In the genomic region with DNA sequence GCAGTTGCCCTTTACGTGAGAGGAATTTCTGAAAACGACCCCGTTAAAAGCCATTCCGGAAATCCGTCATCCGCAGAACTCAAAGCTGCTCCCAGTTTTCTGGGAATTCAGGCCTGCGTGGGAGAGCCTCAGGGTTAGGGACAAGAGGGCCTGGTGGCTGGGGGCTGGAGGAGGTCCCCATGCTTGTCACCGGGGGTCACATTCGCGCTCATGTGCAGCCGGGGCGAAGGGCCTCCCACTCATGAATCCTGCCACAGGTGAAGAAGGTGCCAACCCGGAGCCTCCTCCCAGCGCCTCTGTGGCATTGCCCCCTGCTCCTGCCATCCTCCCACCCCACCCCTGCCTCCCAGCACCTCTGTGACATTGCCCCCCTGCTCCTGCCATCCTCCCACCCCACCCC, we compare ENCODE assay signal across 16 cellular contexts.
DNase-seq lines count a peak whose midpoint lies in the region; ATAC-seq and TF ChIP-seq lines count a peak whose summit lies in the region.
"Had no signal": no experiment of that assay in that cellular context is flagged by ENCODE, and none has a peak within 500 bp of the region (broad histone marks: within the 10 kb centered on the region; RNA-seq: fewer than 3 reads in every experiment).

No MANE protein-coding gene starts in this region.

- H4K8ac ChIP-seq in neuronal stem cell (ENCODE audit: low read depth, low read length), result no peak overlapping the region

- H3K27me3 ChIP-seq in neuronal stem cell (ENCODE audit: control insufficient read depth in 3 of 3, insufficient read depth in 3 of 3, low read depth in 1 of 3, low read length in 3 of 3), result peaks cover 0 to 21% (median 0%) of the 10 kb centered on the region in 3 experiments

- peaks cover 72% of the 10 kb centered on the region for H3K4me1 Mint-ChIP-seq in brain
- H3K4me1 Mint-ChIP-seq in activated T-helper 17 cell treated with anti-CD3 and anti-CD28 coated beads, Interleukin-2, amount 50 U/mL, for 72 hours, result no peaks in the 10 kb centered on the region

- peak overlapping the region; percentile 77 for H3K18ac ChIP-seq in neuronal stem cell (ENCODE audit: low read length)

- peak overlapping the region; percentile 61 to 94 (median 88) for H3K27ac Mint-ChIP-seq in brain
- H3K27ac Mint-ChIP-seq in activated T-helper 17 cell treated with anti-CD3 and anti-CD28 coated beads, Interleukin-2, amount 50 U/mL, for 72 hours, result no peak overlapping the region
- H3K27ac Mint-ChIP-seq: CD4-positive, alpha-beta memory T cell had no signal

- no peak overlapping the region for H2BK12ac ChIP-seq in neuronal stem cell (ENCODE audit: low read length)

- H2BK15ac ChIP-seq in neuronal stem cell (ENCODE audit: low read length), result no peak overlapping the region

- H3K9me3 Mint-ChIP-seq in brain, result no peaks in the 10 kb centered on the region
- no peaks in the 10 kb centered on the region for H3K9me3 Mint-ChIP-seq in activated T-helper 17 cell treated with anti-CD3 and anti-CD28 coated beads, Interleukin-2, amount 50 U/mL, for 72 hours
- H3K9me3 Mint-ChIP-seq: H9 had no signal

- H3K4ac ChIP-seq in neuronal stem cell (ENCODE audit: low read length), result peak overlapping the region; percentile 97

- H3K4me3 ChIP-seq in neuronal stem cell (ENCODE audit: low read length in 2 of 2), result no peak overlapping the region
- H3K4me3 ChIP-seq: GM23248 had no signal

- DNase-seq in caudate nucleus (lab: John Stamatoyannopoulos, UW) (no peak), neuronal stem cell (ENCODE audit: low spot score) (no peak), dermis blood vessel endothelial cell (no peak), D341Med (ENCODE audit: low spot score) (no peak)
- DNase-seq: C1 segment of cervical spinal cord; Calu3; CD4-positive, alpha-beta memory T cell; COR-L47; DMS153; DND-41; GM23248; H9 had no signal

- H3K14ac ChIP-seq in neuronal stem cell (ENCODE audit: low read length), result no peak overlapping the region

- no peak for ATAC-seq in activated T-helper 17 cell treated with anti-CD3 and anti-CD28 coated beads, Interleukin-2, amount 50 U/mL, for 72 hours (replicated peaks)
- ATAC-seq: HCT116 had no signal

- H3K36me3 Mint-ChIP-seq in brain, result no peaks in the 10 kb centered on the region
- H3K36me3 Mint-ChIP-seq in activated T-helper 17 cell treated with anti-CD3 and anti-CD28 coated beads, Interleukin-2, amount 50 U/mL, for 72 hours (ENCODE audit: low read depth), result no peaks in the 10 kb centered on the region
- H3K36me3 Mint-ChIP-seq: CD4-positive, alpha-beta memory T cell had no signal

- H2BK5ac ChIP-seq in neuronal stem cell (ENCODE audit: low read length), result peak overlapping the region; percentile 27

- no peak overlapping the region for H3K4me2 ChIP-seq in neuronal stem cell (ENCODE audit: insufficient read depth, low read length, poor library complexity, severe bottlenecking)

- no peaks in the 10 kb centered on the region for H3K36me3 ChIP-seq in neuronal stem cell (replicated peaks in 1 of 2; ENCODE audit: control insufficient read depth in 2 of 2, insufficient read depth in 2 of 2, low read length in 2 of 2)

- H3K9me3 ChIP-seq in neuronal stem cell (replicated peaks in 1 of 2; ENCODE audit: control insufficient read depth in 2 of 2, insufficient read depth in 1 of 2, low read depth in 1 of 2, low read length in 2 of 2), result no peaks in the 10 kb centered on the region

- no peaks in the 10 kb centered on the region for H3K27me3 Mint-ChIP-seq in brain
- peaks cover 4% of the 10 kb centered on the region for H3K27me3 Mint-ChIP-seq in activated T-helper 17 cell treated with anti-CD3 and anti-CD28 coated beads, Interleukin-2, amount 50 U/mL, for 72 hours

- no peak overlapping the region for H3K23ac ChIP-seq in neuronal stem cell (ENCODE audit: low read depth, low read length, poor library complexity)

- H2AK5ac ChIP-seq in neuronal stem cell (ENCODE audit: low read depth, low read length), result peak overlapping the region; percentile 81

- peaks cover 6% of the 10 kb centered on the region for H3K79me1 ChIP-seq in neuronal stem cell (ENCODE audit: low read depth, low read length)

- no peak overlapping the region for H4K91ac ChIP-seq in neuronal stem cell (ENCODE audit: low read depth, low read length, poor library complexity)

- no CpG with 5 or more reads among the region's 14 CpGs for WGBS in neuronal stem cell (ENCODE audit: extremely low coverage in 2 of 2, insufficient read length in 2 of 2, insufficient replicate concordance in 1 of 2), 2 donors

- H2AFZ ChIP-seq in neuronal stem cell (ENCODE audit: low read length), result no peak overlapping the region
- H2AFZ ChIP-seq: GM23248 had no signal

- peaks cover 5 to 41% of the 10 kb centered on the region in 2 donors for H3K4me1 ChIP-seq in neuronal stem cell (ENCODE audit: control insufficient read depth in 2 of 2, insufficient read depth in 1 of 2, low read depth in 1 of 2, low read length in 2 of 2)

- no peak for TF ChIP-seq CTCF in brain (conservative IDR thresholded peaks at IDR 0.05)

- no peak overlapping the region for H2BK120ac ChIP-seq in neuronal stem cell (ENCODE audit: low read depth, low read length)

- no peak overlapping the region for H3K9ac ChIP-seq in neuronal stem cell (ENCODE audit: low read depth, low read length, poor library complexity)
- H3K9ac ChIP-seq: GM23248 had no signal

- H3K4me3 Mint-ChIP-seq in brain, result peak overlapping the region in 1 of 5 experiments; percentile 10
- no peak overlapping the region for H3K4me3 Mint-ChIP-seq in activated T-helper 17 cell treated with anti-CD3 and anti-CD28 coated beads, Interleukin-2, amount 50 U/mL, for 72 hours
- H3K4me3 Mint-ChIP-seq: CD4-positive, alpha-beta memory T cell; H9 had no signal

- H3K27ac ChIP-seq in caudate nucleus (ENCODE audit: low read depth, low read length) (peak overlapping the region; percentile 26), neuronal stem cell (replicated peaks; ENCODE audit: low read length) (peak overlapping the region; percentile 25), temporal lobe (ENCODE audit: low read depth, low read length) (peak overlapping the region; percentile 19)
- H3K27ac ChIP-seq: GM23248 had no signal
